8 cellular contexts compared by ENCODE assay signal in the genomic region with DNA sequence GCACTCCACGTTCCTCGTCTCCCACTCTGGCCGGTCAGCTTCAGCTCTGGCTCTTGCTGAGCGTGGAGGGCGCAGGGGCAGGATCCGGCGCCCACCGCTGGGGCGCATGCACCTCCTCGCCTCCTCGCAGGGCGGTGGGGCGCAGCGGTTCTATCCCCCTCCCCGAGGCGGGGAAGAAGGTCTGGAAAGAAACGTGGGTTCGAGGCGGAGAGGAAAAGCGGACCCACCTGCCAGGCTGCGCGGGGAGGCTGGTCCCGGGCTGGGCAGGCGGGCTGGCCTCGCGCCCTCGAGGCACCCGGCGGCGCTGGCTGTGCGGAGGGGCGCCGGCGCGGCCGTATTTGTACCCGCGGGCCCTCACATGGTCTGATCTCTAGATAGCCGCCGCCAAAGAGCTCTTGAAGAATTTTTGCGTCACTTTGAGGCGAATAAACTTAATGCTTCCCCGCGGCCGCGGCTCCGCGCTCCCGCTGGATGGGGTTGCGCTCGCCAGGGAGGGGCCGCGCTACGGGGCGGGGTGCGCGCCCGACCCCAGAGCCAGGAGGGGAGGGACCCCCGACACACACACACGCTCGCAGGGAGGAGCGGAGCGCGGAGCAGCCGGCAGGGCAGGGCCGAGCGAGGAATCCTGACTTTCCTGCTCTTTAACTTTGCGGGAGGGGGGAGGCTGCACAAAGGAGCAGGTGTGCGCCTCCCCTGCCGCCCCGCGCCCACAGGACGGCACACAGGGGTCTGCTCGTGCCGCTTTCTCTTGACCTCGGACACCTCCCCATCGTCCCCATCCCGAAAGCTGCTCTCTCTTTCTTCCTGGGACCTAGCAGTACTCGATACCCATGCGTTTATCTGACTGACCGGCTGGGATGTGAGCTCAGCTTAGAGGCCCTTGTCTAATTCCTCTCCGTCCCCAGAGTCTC. TPM values are rescaled to one million over a fixed set of nuclear protein-coding genes. Genes with fewer than 3 reads are reported as not detected.
A peak's percentile ranks its signal among the peaks of the same experiment; 100 is the strongest.
DNase-seq lines count a peak whose midpoint lies in the region; ATAC-seq and TF ChIP-seq lines count a peak whose summit lies in the region.

Gene SLC6A4, minus strand, starts transcription at position 312 of the 911 bp plus-strand sequence. CDS start 13,739 bp downstream, outside the sequence.

- peaks cover 63 to 70% of the 10 kb centered on the region in 2 experiments for H3K27me3 ChIP-seq in mesenchymal stem cell (ENCODE audit: control insufficient read depth in 1 of 2, insufficient read depth in 1 of 2, low read length in 2 of 2)

- H3K79me1 ChIP-seq in mesenchymal stem cell (replicated peaks; ENCODE audit: low read length, poor library complexity, severe bottlenecking) = no peaks in the 10 kb centered on the region

- no peak within 1 kb of the TSS for H3K14ac ChIP-seq in mesenchymal stem cell (ENCODE audit: low read length in 2 of 2)

- TF ChIP-seq CTCF in CD14-positive monocyte (IDR thresholded peaks at IDR 0.05) (no peak), choroid plexus epithelial cell (conservative IDR thresholded peaks at IDR 0.05; ENCODE audit: low read depth, low read length) (no peak)

- no peak within 1 kb of the TSS for H4K91ac ChIP-seq in mesenchymal stem cell (ENCODE audit: low read length)

- no peak within 1 kb of the TSS for H3K18ac ChIP-seq in mesenchymal stem cell (ENCODE audit: low read depth in 1 of 2, low read length in 2 of 2)

- H3K4me3 ChIP-seq in choroid plexus epithelial cell (ENCODE audit: low read depth, low read length) (peak within 1 kb of the TSS; percentile 49), mesenchymal stem cell (ENCODE audit: insufficient read depth in 1 of 2, low read depth in 1 of 2, low read length in 2 of 2) (peak within 1 kb of the TSS; percentile 53 to 77)

- peaks cover 45% of the 10 kb centered on the region for H3K4me1 Mint-ChIP-seq in CD14-positive monocyte

- DNase-seq in CD14-positive monocyte (ENCODE audit: low spot score) = no peak
- no peak for DNase-seq in choroid plexus epithelial cell (ENCODE audit: low read depth)
- peak; percentile 23 for DNase-seq in mesenchymal stem cell
- no peak for DNase-seq in medulla oblongata (ENCODE audit: extremely low spot score)
- DNase-seq in NCI-H2196 (lab: John Stamatoyannopoulos, UW; ENCODE audit: unreplicated experiment) = no peak
- DNase-seq in kidney glomerular epithelial cell (lab: John Stamatoyannopoulos, UW) = no peak

- intact Hi-C loops in CD14-positive monocyte (cut with micrococcal nuclease) = no loop called here

- no peak within 1 kb of the TSS for H4K8ac ChIP-seq in mesenchymal stem cell (ENCODE audit: low read length)

- 7% methylated on average over 79 of the region's 82 CpGs for WGBS in mesenchymal stem cell

- no peak within 1 kb of the TSS for H3K27ac Mint-ChIP-seq in CD14-positive monocyte

- H3K4ac ChIP-seq in mesenchymal stem cell (ENCODE audit: low read depth in 1 of 2, low read length in 2 of 2) = no peak within 1 kb of the TSS

- H3K4me1 ChIP-seq in mesenchymal stem cell (ENCODE audit: control insufficient read depth, insufficient read depth, low read depth, low read length) = peaks cover 29% of the 10 kb centered on the region

- ATAC-seq in HG02759 (IDR thresholded peaks at IDR 0.05; ENCODE audit: unreplicated experiment) (peak; percentile 22), GM19328 (IDR thresholded peaks at IDR 0.05; ENCODE audit: unreplicated experiment) (no peak)

- no peaks in the 10 kb centered on the region for H3K36me3 ChIP-seq in mesenchymal stem cell (ENCODE audit: control insufficient read depth in 1 of 2, insufficient read depth in 2 of 2, low read depth in 1 of 2, low read length in 2 of 2)

- H2AK5ac ChIP-seq in mesenchymal stem cell (ENCODE audit: low read length, severe bottlenecking) = no peak within 1 kb of the TSS

- no peak within 1 kb of the TSS for H2BK120ac ChIP-seq in mesenchymal stem cell (ENCODE audit: low read depth, low read length)

- peak within 1 kb of the TSS; percentile 45 for H3K9ac ChIP-seq in mesenchymal stem cell (ENCODE audit: low read length)

- peak within 1 kb of the TSS in 1 of 2 experiments; percentile 46 for H3K23ac ChIP-seq in mesenchymal stem cell (ENCODE audit: low read length in 2 of 2)

- no peak within 1 kb of the TSS for H2BK12ac ChIP-seq in mesenchymal stem cell (ENCODE audit: low read length in 2 of 2)

- peaks cover 0 to 33% (median 14%) of the 10 kb centered on the region in 7 donors for H3K9me3 Mint-ChIP-seq in CD14-positive monocyte

- H3K4me3 Mint-ChIP-seq in CD14-positive monocyte = peak within 1 kb of the TSS; percentile 72 to 84

- H2AFZ ChIP-seq in mesenchymal stem cell (ENCODE audit: low read depth, low read length) = peak within 1 kb of the TSS; percentile 70

- peak within 1 kb of the TSS; percentile 96 for H3K4me2 ChIP-seq in mesenchymal stem cell (ENCODE audit: low read length, poor library complexity, severe bottlenecking)

- peaks cover 0 to 11% of the 10 kb centered on the region in 2 donors for H3K36me3 Mint-ChIP-seq in CD14-positive monocyte

- no peak within 1 kb of the TSS for H3K27ac ChIP-seq in mesenchymal stem cell (ENCODE audit: low read length, poor library complexity, severe bottlenecking)

- H2BK5ac ChIP-seq in mesenchymal stem cell (ENCODE audit: low read depth, low read length, poor library complexity, severe bottlenecking) = no peak within 1 kb of the TSS

- no peaks in the 10 kb centered on the region for H3K9me3 ChIP-seq in mesenchymal stem cell (ENCODE audit: control insufficient read depth, low read length)

- H3K27me3 Mint-ChIP-seq in CD14-positive monocyte (ENCODE audit: low read depth in 3 of 3) = peaks cover 73 to 81% (median 76%) of the 10 kb centered on the region in 3 donors

- no peak within 1 kb of the TSS for H2BK15ac ChIP-seq in mesenchymal stem cell (ENCODE audit: low read depth, poor library complexity, severe bottlenecking)

RNA-seq across cellular contexts. Expression of gene SLC6A4, which starts in this region (rescaled TPM):
- polyA plus RNA-seq in CD14-positive monocyte = not detected
- not detected for polyA plus RNA-seq in mesenchymal stem cell (2013, experiment 1 of 2)
- polyA plus RNA-seq in mesenchymal stem cell (2013, experiment 2 of 2) = 0.01 TPM
